ENCODE assay signal across 32 cellular contexts in genomic region chr5:174430940-174431339, GRCh38.
"Had no signal": no experiment of that assay in that cellular context is flagged by ENCODE, and none has a peak within 500 bp of the region (broad histone marks: within the 10 kb centered on the region; RNA-seq: fewer than 3 reads in every experiment).

No MANE protein-coding gene starts in this region.

- DNase-seq: activated B cell treated with CpG ODN at 0.5 μM for 24 hours; activated CD4-positive, alpha-beta memory T cell treated with anti-CD3 and anti-CD28 coated beads, Interleukin-2, amount 10 ng/mL, durations not matched to agents 7 days and 5 days; activated CD4-positive, alpha-beta T cell treated with anti-CD3 and anti-CD28 coated beads for 4 hours; activated CD4-positive, alpha-beta T cell treated with anti-CD3 and anti-CD28 coated beads, Interleukin-2, amount 50 U/mL, for 1 hour; activated CD4-positive, CD25-positive, alpha-beta regulatory T cell treated with anti-CD3 and anti-CD28 coated beads, Interleukin-2, amount 50 U/mL, for 72 hours; activated CD8-positive, alpha-beta memory T cell treated with anti-CD3 and anti-CD28 coated beads for 24 hours; activated CD8-positive, alpha-beta memory T cell treated with anti-CD3 and anti-CD28 coated beads, Interleukin-2, amount 10 ng/mL, durations not matched to agents 7 days and 5 days; activated CD8-positive, alpha-beta memory T cell treated with anti-CD3 and anti-CD28 coated beads, Interleukin-2, amount 50 U/mL, for 48 hours; activated effector memory CD4-positive, alpha-beta T cell treated with Interleukin-2 at 50 U/mL for 16 hours; activated naive CD4-positive, alpha-beta T cell treated with anti-CD3 and anti-CD28 coated beads, Interleukin-2, amount 10 ng/mL, durations not matched to agents 7 days and 5 days; activated naive CD8-positive, alpha-beta T cell treated with anti-CD3 and anti-CD28 coated beads, Interleukin-2, amount 50 U/mL, for 24 hours; activated T-cell treated with anti-CD3 and anti-CD28 coated beads, Interleukin-2, amount 50 U/mL, for 48 hours; amniotic stem cell; aorta; brain microvascular endothelial cell; NCI-H1105; NCI-H1417 treated with DMSO at 0.1 percent for 48 hours; NCI-H187 treated with DMSO at 0.1 percent for 48 hours; NCI-H2081; NCI-H226; NCI-H446 treated with DMSO at 0.1 percent for 48 hours; NCI-H524; NCI-H69; NCI-H82; SHP77; SJCRH30 had no signal

- ATAC-seq: activated CD8-positive, alpha-beta memory T cell treated with anti-CD3 and anti-CD28 coated beads, Interleukin-2, amount 10 ng/mL, durations not matched to agents 7 days and 5 days; activated naive CD8-positive, alpha-beta T cell treated with anti-CD3 and anti-CD28 coated beads, Interleukin-2, amount 50 U/mL, for 24 hours; K562; Panc1 had no signal

- H3K27me3 ChIP-seq: brain microvascular endothelial cell, SJCRH30 had no signal

- H3K27ac ChIP-seq: brain microvascular endothelial cell, SJCRH30, SK-N-MC had no signal

- H3K9me3 Mint-ChIP-seq: activated B cell treated with CpG ODN at 0.5 μM for 24 hours; activated CD4-positive, alpha-beta memory T cell treated with anti-CD3 and anti-CD28 coated beads, Interleukin-2, amount 10 ng/mL, durations not matched to agents 7 days and 5 days; activated naive CD4-positive, alpha-beta T cell treated with anti-CD3 and anti-CD28 coated beads, Interleukin-2, amount 10 ng/mL, durations not matched to agents 7 days and 5 days; activated naive CD8-positive, alpha-beta T cell treated with anti-CD3 and anti-CD28 coated beads, Interleukin-2, amount 50 U/mL, for 24 hours; T-helper 2 cell treated with Interferon-gamma antibody and Interleukin-4, amounts not matched to agents 5 μg/mL and 100 μg/mL, for 36 hours had no signal

- H3K4me3 Mint-ChIP-seq: activated B cell treated with CpG ODN at 0.5 μM for 24 hours; activated CD4-positive, alpha-beta memory T cell treated with anti-CD3 and anti-CD28 coated beads, Interleukin-2, amount 10 ng/mL, durations not matched to agents 7 days and 5 days; activated CD8-positive, alpha-beta memory T cell treated with anti-CD3 and anti-CD28 coated beads, Interleukin-2, amount 10 ng/mL, durations not matched to agents 7 days and 5 days; activated naive CD4-positive, alpha-beta T cell treated with anti-CD3 and anti-CD28 coated beads, Interleukin-2, amount 10 ng/mL, durations not matched to agents 7 days and 5 days; activated naive CD8-positive, alpha-beta T cell; activated naive CD8-positive, alpha-beta T cell treated with anti-CD3 and anti-CD28 coated beads, Interleukin-2, amount 50 U/mL, for 24 hours; central memory CD8-positive, alpha-beta T cell; T-helper 2 cell treated with Interferon-gamma antibody and Interleukin-4, amounts not matched to agents 5 μg/mL and 100 μg/mL, for 36 hours had no signal

- H3K36me3 ChIP-seq: brain microvascular endothelial cell, SJCRH30 had no signal

- H3K27me3 Mint-ChIP-seq: activated CD4-positive, alpha-beta memory T cell treated with anti-CD3 and anti-CD28 coated beads, Interleukin-2, amount 10 ng/mL, durations not matched to agents 7 days and 5 days; activated CD8-positive, alpha-beta memory T cell treated with anti-CD3 and anti-CD28 coated beads, Interleukin-2, amount 10 ng/mL, durations not matched to agents 7 days and 5 days; activated naive CD4-positive, alpha-beta T cell treated with anti-CD3 and anti-CD28 coated beads, Interleukin-2, amount 10 ng/mL, durations not matched to agents 7 days and 5 days had no signal

- H3K27ac Mint-ChIP-seq: activated B cell treated with CpG ODN at 0.5 μM for 24 hours; activated CD4-positive, alpha-beta memory T cell treated with anti-CD3 and anti-CD28 coated beads, Interleukin-2, amount 10 ng/mL, durations not matched to agents 7 days and 5 days; activated CD8-positive, alpha-beta memory T cell treated with anti-CD3 and anti-CD28 coated beads, Interleukin-2, amount 10 ng/mL, durations not matched to agents 7 days and 5 days; activated naive CD4-positive, alpha-beta T cell treated with anti-CD3 and anti-CD28 coated beads, Interleukin-2, amount 10 ng/mL, durations not matched to agents 7 days and 5 days; activated naive CD8-positive, alpha-beta T cell; activated naive CD8-positive, alpha-beta T cell treated with anti-CD3 and anti-CD28 coated beads, Interleukin-2, amount 50 U/mL, for 24 hours; T-helper 2 cell treated with Interferon-gamma antibody and Interleukin-4, amounts not matched to agents 5 μg/mL and 100 μg/mL, for 36 hours had no signal

- H3K36me3 Mint-ChIP-seq: activated CD8-positive, alpha-beta memory T cell treated with anti-CD3 and anti-CD28 coated beads, Interleukin-2, amount 10 ng/mL, durations not matched to agents 7 days and 5 days; activated naive CD4-positive, alpha-beta T cell treated with anti-CD3 and anti-CD28 coated beads, Interleukin-2, amount 10 ng/mL, durations not matched to agents 7 days and 5 days; activated naive CD8-positive, alpha-beta T cell had no signal

- H3K9me3 ChIP-seq: SJCRH30 had no signal

- H3K4me3 ChIP-seq: K562, SJCRH30, SK-N-MC had no signal

- H3K4me1 Mint-ChIP-seq: activated B cell treated with CpG ODN at 0.5 μM for 24 hours; activated CD4-positive, alpha-beta memory T cell treated with anti-CD3 and anti-CD28 coated beads, Interleukin-2, amount 10 ng/mL, durations not matched to agents 7 days and 5 days; activated CD8-positive, alpha-beta memory T cell treated with anti-CD3 and anti-CD28 coated beads, Interleukin-2, amount 10 ng/mL, durations not matched to agents 7 days and 5 days; activated naive CD4-positive, alpha-beta T cell treated with anti-CD3 and anti-CD28 coated beads, Interleukin-2, amount 10 ng/mL, durations not matched to agents 7 days and 5 days; activated naive CD8-positive, alpha-beta T cell treated with anti-CD3 and anti-CD28 coated beads, Interleukin-2, amount 50 U/mL, for 24 hours; central memory CD8-positive, alpha-beta T cell had no signal
